In the genomic region with DNA sequence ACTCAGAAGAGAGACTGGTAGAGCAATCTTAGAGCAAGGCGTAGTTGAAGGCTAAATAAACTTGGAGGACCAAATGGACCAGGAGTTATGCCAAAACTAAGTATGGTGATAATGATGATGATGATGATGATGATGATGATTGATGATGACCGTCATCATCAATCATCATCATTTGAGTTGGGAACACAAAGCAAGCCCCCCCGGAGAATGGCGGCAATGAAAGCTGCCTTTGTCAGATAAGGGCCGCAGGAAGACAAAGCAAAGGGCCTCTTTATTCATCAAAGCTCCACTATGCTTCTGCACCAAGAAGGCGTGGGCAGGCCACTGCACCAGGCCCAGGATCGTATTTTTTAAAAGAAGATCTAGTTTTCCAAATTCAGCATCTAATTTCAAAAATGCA, we compare ENCODE assay signal across 32 cellular contexts.
"Had no signal": no experiment of that assay in that cellular context is flagged by ENCODE, and none has a peak within 500 bp of the region (broad histone marks: within the 10 kb centered on the region; RNA-seq: fewer than 3 reads in every experiment).

No MANE protein-coding gene starts in this region.

- H3K9me3 ChIP-seq: Peyer's patch had no signal

- H3K4me3 ChIP-seq: Peyer's patch had no signal

- H3K36me3 ChIP-seq: Peyer's patch had no signal

- H3K27me3 ChIP-seq: Peyer's patch had no signal

- FAIRE-seq: bronchial epithelial cell had no signal

- H3K27ac ChIP-seq: Peyer's patch, VCaP had no signal

- H3K4me1 ChIP-seq: Peyer's patch had no signal

- DNase-seq: activated B cell treated with CpG ODN at 0.5 μM for 24 hours; activated CD4-positive, alpha-beta memory T cell treated with anti-CD3 and anti-CD28 coated beads for 36 hours; activated CD4-positive, alpha-beta T cell treated with anti-CD3 and anti-CD28 coated beads for 4 hours; activated CD4-positive, alpha-beta T cell treated with anti-CD3 and anti-CD28 coated beads, Interleukin-2, amount 50 U/mL, for 1 hour; activated CD4-positive, CD25-positive, alpha-beta regulatory T cell treated with anti-CD3 and anti-CD28 coated beads, Interleukin-2, amount 50 U/mL, for 72 hours; activated CD8-positive, alpha-beta memory T cell treated with anti-CD3 and anti-CD28 coated beads, Interleukin-2, amount 50 U/mL, for 4 hours; activated gamma-delta T cell treated with Interleukin-2 at 50 U/mL for 16 hours; activated naive CD4-positive, alpha-beta T cell treated with anti-CD3 and anti-CD28 coated beads, Interleukin-2, amount 10 ng/mL, durations not matched to agents 7 days and 5 days; activated naive CD8-positive, alpha-beta T cell treated with anti-CD3 and anti-CD28 coated beads, Interleukin-2, amount 50 U/mL, for 24 hours; activated T-cell treated with anti-CD3 and anti-CD28 coated beads for 4 hours; activated T-cell treated with anti-CD3 and anti-CD28 coated beads, Interleukin-2, amount 50 U/mL, for 4 hours; cerebellar nuclear complex; Karpas-422; NCI-H1105 treated with DMSO at 0.1 percent for 48 hours; NCI-H1436; NCI-H1694; NCI-H1930; NCI-H2081 treated with DMSO at 0.1 percent for 48 hours; NCI-H345; NCI-H524 treated with DMSO at 0.1 percent for 48 hours; NCI-H748 treated with DMSO at 0.1 percent for 48 hours; NK-92 treated with Interleukin-12 subunit alpha and Interleukin-12 subunit beta, amount 100 ng/mL, for 24 hours; PC-3; Peyer's patch; RPMI8226; SHP77 treated with DMSO at 0.1 percent for 48 hours; SW 1271; T-helper 1 cell; T-helper 2 cell; T-helper 9 cell had no signal

- ATAC-seq: activated naive CD8-positive, alpha-beta T cell treated with anti-CD3 and anti-CD28 coated beads, Interleukin-2, amount 50 U/mL, for 24 hours; activated T-cell treated with anti-CD3 and anti-CD28 coated beads, Interleukin-2, amount 50 U/mL, for 4 hours; PC-3 had no signal
